ENCODE assay signal across 8 cellular contexts in genomic region chr3:107522510-107523360, GRCh38. TPM values are rescaled to one million over a fixed set of nuclear protein-coding genes. Genes with fewer than 3 reads are reported as not detected.
DNase-seq lines count a peak whose midpoint lies in the region; ATAC-seq and TF ChIP-seq lines count a peak whose summit lies in the region.

BBX (plus strand) TSS chr3:107522962; CDS start chr3:107710461, 187,499 bp downstream.

- H3K27me3 Mint-ChIP-seq in activated CD4-positive, alpha-beta T cell treated with anti-CD3 and anti-CD28 coated beads, Interleukin-2, amount 10 ng/mL, durations not matched to agents 7 days and 5 days = no peaks in the 10 kb centered on the region

- peak within 1 kb of the TSS; percentile 73 to 93 (median 90) for H3K27ac ChIP-seq in BLaER1 treated with 17β-estradiol and CSF1 and Interleukin-3, amounts not matched to agents 10 nM and 100 nM
- H3K27ac ChIP-seq in coronary artery = peak within 1 kb of the TSS; percentile 91 to 94

- H3K4me3 ChIP-seq in BLaER1 treated with 17β-estradiol and CSF1 and Interleukin-3, amounts not matched to agents 10 nM and 100 nM = peak within 1 kb of the TSS; percentile 82 to 99 (median 94)
- peak within 1 kb of the TSS; percentile 90 for H3K4me3 ChIP-seq in coronary artery

- H3K36me3 Mint-ChIP-seq in activated CD4-positive, alpha-beta T cell treated with anti-CD3 and anti-CD28 coated beads, Interleukin-2, amount 10 ng/mL, durations not matched to agents 7 days and 5 days (ENCODE audit: low read depth) = peaks cover 12% of the 10 kb centered on the region

- H3K36me3 ChIP-seq in BLaER1 treated with 17β-estradiol and CSF1 and Interleukin-3, amounts not matched to agents 10 nM and 100 nM = no peaks in the 10 kb centered on the region; a peak in 3 of 22 replicates

- H3K4me1 ChIP-seq in BLaER1 treated with 17β-estradiol and CSF1 and Interleukin-3, amounts not matched to agents 10 nM and 100 nM = peaks cover 18 to 32% (median 25%) of the 10 kb centered on the region in 10 experiments

- peak within 1 kb of the TSS; percentile 99 for H3K27ac Mint-ChIP-seq in activated CD4-positive, alpha-beta T cell treated with anti-CD3 and anti-CD28 coated beads, Interleukin-2, amount 10 ng/mL, durations not matched to agents 7 days and 5 days

- TF ChIP-seq CTCF in coronary artery (IDR thresholded peaks at IDR 0.05) = no peak

- peak within 1 kb of the TSS; percentile 87 to 94 (median 91) for H3K9ac ChIP-seq in BLaER1 treated with 17β-estradiol and CSF1 and Interleukin-3, amounts not matched to agents 10 nM and 100 nM

- peaks cover 0 to 6% (median 0%) of the 10 kb centered on the region in 11 experiments; a peak in 1 of 22 replicates for H4K20me1 ChIP-seq in BLaER1 treated with 17β-estradiol and CSF1 and Interleukin-3, amounts not matched to agents 10 nM and 100 nM

- POLR2A ChIA-PET in activated CD4-positive, alpha-beta T cell treated with anti-CD3 and anti-CD28 coated beads, Interleukin-2, amount 10 ng/mL, durations not matched to agents 7 days and 5 days (lab: Charles Lee) = no interaction called here

- DNase-seq in NCI-H69 (lab: John Stamatoyannopoulos, UW) = peak; percentile 86
- DNase-seq in activated CD4-positive, alpha-beta T cell treated with anti-CD3 and anti-CD28 coated beads, Interleukin-2, amount 10 ng/mL, durations not matched to agents 7 days and 5 days = peak; percentile 89
- peak; percentile 97 for DNase-seq in coronary artery (ENCODE audit: low spot score)
- DNase-seq in left colon = peak; percentile 89 to 93
- peak; percentile 80 to 91 for DNase-seq in stimulated activated CD4-positive, alpha-beta T cell treated with anti-CD3 and anti-CD28 coated beads, Interleukin-1b, Interleukin-23, amount 100 ng/mL, for 4 hours (ENCODE audit: low read depth in 2 of 2)

- no peaks in the 10 kb centered on the region for H3K9me3 Mint-ChIP-seq in activated CD4-positive, alpha-beta T cell treated with anti-CD3 and anti-CD28 coated beads, Interleukin-2, amount 10 ng/mL, durations not matched to agents 7 days and 5 days

- H3K9me3 ChIP-seq in BLaER1 treated with 17β-estradiol and CSF1 and Interleukin-3, amounts not matched to agents 10 nM and 100 nM (replicated peaks in 1 of 11) = no peaks in the 10 kb centered on the region

- H3K27me3 ChIP-seq in BLaER1 treated with 17β-estradiol and CSF1 and Interleukin-3, amounts not matched to agents 10 nM and 100 nM = no peaks in the 10 kb centered on the region

- H3K4me3 Mint-ChIP-seq in activated CD4-positive, alpha-beta T cell treated with anti-CD3 and anti-CD28 coated beads, Interleukin-2, amount 10 ng/mL, durations not matched to agents 7 days and 5 days = peak within 1 kb of the TSS; percentile 95

- H3K4me1 Mint-ChIP-seq in activated CD4-positive, alpha-beta T cell treated with anti-CD3 and anti-CD28 coated beads, Interleukin-2, amount 10 ng/mL, durations not matched to agents 7 days and 5 days = peaks cover 22% of the 10 kb centered on the region

- CTCF ChIA-PET in activated CD4-positive, alpha-beta T cell treated with anti-CD3 and anti-CD28 coated beads, Interleukin-2, amount 10 ng/mL, durations not matched to agents 7 days and 5 days (lab: Charles Lee) = interaction anchor here (2.1 to 2.2 kb wide), 2 partner anchors 9 to 10 kb away, joined by 4 to 7 read pairs; no protein-coding TSS in a partner anchor

- intact Hi-C loops in left colon (cut with DNase I, micrococcal nuclease) = no loop called here

- ATAC-seq in GM19372 (IDR thresholded peaks at IDR 0.05; ENCODE audit: low read depth, unreplicated experiment) (peak; percentile 86), HG03521 (IDR thresholded peaks at IDR 0.05; ENCODE audit: unreplicated experiment) (peak; percentile 93), left colon (peak; percentile 93)

- H3K4me2 ChIP-seq in BLaER1 treated with 17β-estradiol and CSF1 and Interleukin-3, amounts not matched to agents 10 nM and 100 nM = peak within 1 kb of the TSS; percentile 86 to 99 (median 97)

RNA-seq across cellular contexts. Expression of gene BBX, which starts in this region (rescaled TPM):
- total RNA-seq in activated CD4-positive, alpha-beta T cell treated with anti-CD3 and anti-CD28 coated beads, Interleukin-2, amount 10 ng/mL, durations not matched to agents 7 days and 5 days = 10 to 100 TPM; 35.0 to 45.4 TPM
- 10 to 100 TPM; 24.4 to 25.0 TPM for total RNA-seq in left colon

Comparison
In these comparisons a context has a peak if more than half of its experiments do, and no peak if none do; other contexts are left out.
1. Peak in every context shown above with its lines: DNase-seq, ATAC-seq, H3K4me3 ChIP-seq and H3K27ac ChIP-seq.